8 cellular contexts compared by ENCODE assay signal in the genomic region with DNA sequence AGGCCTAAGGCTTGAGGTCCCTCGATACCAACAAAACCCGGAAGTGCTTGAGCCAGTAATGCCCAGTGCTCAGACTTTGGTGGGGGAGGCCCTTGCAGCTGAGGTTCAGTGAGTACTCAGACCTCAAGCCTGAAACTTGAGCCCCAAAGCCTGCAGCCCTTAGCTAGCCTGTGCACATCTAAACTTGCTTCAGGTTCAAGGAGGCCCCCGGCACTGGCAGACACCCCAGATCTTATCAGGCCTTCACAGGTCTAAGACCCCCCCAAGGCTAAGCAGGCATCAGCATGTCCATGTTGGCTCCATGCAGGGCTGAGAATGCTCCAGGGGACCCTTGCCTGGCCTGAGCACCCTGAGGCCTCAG. TPM values are rescaled to one million over a fixed set of nuclear protein-coding genes. Genes with fewer than 3 reads are reported as not detected.
DNase-seq lines count a peak whose midpoint lies in the region; ATAC-seq and TF ChIP-seq lines count a peak whose summit lies in the region.

No MANE protein-coding gene starts in this region.

- H3K4me1 Mint-ChIP-seq in stimulated activated naive CD8-positive, alpha-beta T cell treated with anti-CD3 and anti-CD28 coated beads, Interleukin-15, amount 100 ng/mL, for 72 hours: peaks cover 70% of the 10 kb centered on the region

- peak overlapping the region; percentile 91 to 93 for H3K4me3 Mint-ChIP-seq in stimulated activated naive CD8-positive, alpha-beta T cell treated with anti-CD3 and anti-CD28 coated beads, Interleukin-15, amount 100 ng/mL, for 72 hours

- H3K9me3 ChIP-seq in HAP-1 (no peaks in the 10 kb centered on the region), right atrium auricular region (no peaks in the 10 kb centered on the region)

- no peak overlapping the region for H3K27ac Mint-ChIP-seq in stimulated activated naive CD8-positive, alpha-beta T cell treated with anti-CD3 and anti-CD28 coated beads, Interleukin-15, amount 100 ng/mL, for 72 hours

- DNase-seq in HAP-1 (ENCODE audit: low spot score in 2 of 2) (no peak), right atrium auricular region (ENCODE audit: low spot score) (no peak), NCI-H146 treated with DMSO at 0.1 percent for 48 hours (lab: John Stamatoyannopoulos, UW; ENCODE audit: unreplicated experiment) (no peak), germinal center (ENCODE audit: low spot score) (no peak), omental fat pad (ENCODE audit: low spot score) (no peak), dedifferentiated amniotic fluid mesenchymal stem cell (ENCODE audit: extremely low spot score) (no peak)
- no peak for DNase-seq in stimulated activated naive CD8-positive, alpha-beta T cell treated with anti-CD3 and anti-CD28 coated beads, Interleukin-15, amount 100 ng/mL, for 72 hours

- H3K4me1 ChIP-seq in HAP-1: peaks cover 10% of the 10 kb centered on the region
- H3K4me1 ChIP-seq in right atrium auricular region: peaks cover 0 to 50% of the 10 kb centered on the region in 2 donors

- H3K27ac ChIP-seq in VCaP: peak overlapping the region; percentile 78
- peak overlapping the region; percentile 93 to 95 for H3K27ac ChIP-seq in right atrium auricular region

- no peak for ATAC-seq in stimulated activated naive CD8-positive, alpha-beta T cell treated with anti-CD3 and anti-CD28 coated beads, Interleukin-15, amount 100 ng/mL, for 72 hours
- no peak for ATAC-seq in omental fat pad (ENCODE audit: low FRiP score)

- no peaks in the 10 kb centered on the region for H3K27me3 Mint-ChIP-seq in stimulated activated naive CD8-positive, alpha-beta T cell treated with anti-CD3 and anti-CD28 coated beads, Interleukin-15, amount 100 ng/mL, for 72 hours

- H3K9me3 Mint-ChIP-seq in stimulated activated naive CD8-positive, alpha-beta T cell treated with anti-CD3 and anti-CD28 coated beads, Interleukin-15, amount 100 ng/mL, for 72 hours: no peaks in the 10 kb centered on the region

- H3K36me3 ChIP-seq in HAP-1 (replicated peaks): peaks cover 10% of the 10 kb centered on the region; the same call in 1 of the 2 replicates
- H3K36me3 ChIP-seq in right atrium auricular region: peaks cover 34% of the 10 kb centered on the region

- TF ChIP-seq CTCF in VCaP (conservative IDR thresholded peaks at IDR 0.05) (no peak), right atrium auricular region (IDR thresholded peaks at IDR 0.05) (no peak), omental fat pad (IDR thresholded peaks at IDR 0.05) (no peak)

- H3K4me3 ChIP-seq in HAP-1 (peak overlapping the region; percentile 60; the same call in 1 of the 2 replicates), right atrium auricular region (peak overlapping the region in 1 of 2 donors; percentile 98)

- H3K27me3 ChIP-seq in HAP-1 (ENCODE audit: low read depth): no peaks in the 10 kb centered on the region
- H3K27me3 ChIP-seq in right atrium auricular region: no peaks in the 10 kb centered on the region

- in situ Hi-C loops in HAP-1 (cut with MboI; ENCODE audit: low sequenced_read_pairs): no loop called here

RNA-seq across cellular contexts. Expression of gene CASTOR1, which starts 1.0 kb away (rescaled TPM):
- total RNA-seq in right atrium auricular region: 10 to 100 TPM in 1 of 2 donors, 1 to 10 TPM in 1; 8.1 to 12.5 TPM
- total RNA-seq in omental fat pad: 10 to 100 TPM in 3 of 4 donors, 1 to 10 TPM in 1; 7.1 to 47.9 (median 21.0) TPM

RNA-seq across cellular contexts. Expression of gene OSM, which starts 23.6 kb away (rescaled TPM):
- 1 to 10 TPM in 1 of 2 donors, under 1 TPM in 1; 0.63 to 1.6 TPM for total RNA-seq in right atrium auricular region
- total RNA-seq in omental fat pad: 10 to 100 TPM in 1 of 4 donors, 1 to 10 TPM in 3; 7.1 to 17.8 (median 8.6) TPM

RNA-seq across cellular contexts. Expression of gene TBC1D10A, which starts 36.4 kb away (rescaled TPM):
- 1 to 10 TPM; 5.9 to 9.3 TPM for total RNA-seq in right atrium auricular region
- 10 to 100 TPM; 17.5 to 42.1 (median 26.0) TPM for total RNA-seq in omental fat pad

RNA-seq across cellular contexts. Expression of gene LIF, which starts 43.7 kb away (rescaled TPM):
- 1 to 10 TPM in 1 of 2 donors, under 1 TPM in 1; 0.79 to 8.9 TPM for total RNA-seq in right atrium auricular region
- 10 to 100 TPM in 2 of 4 donors, 1 to 10 TPM in 2; 1.3 to 74.7 (median 24.4) TPM for total RNA-seq in omental fat pad
